In the genomic region with DNA sequence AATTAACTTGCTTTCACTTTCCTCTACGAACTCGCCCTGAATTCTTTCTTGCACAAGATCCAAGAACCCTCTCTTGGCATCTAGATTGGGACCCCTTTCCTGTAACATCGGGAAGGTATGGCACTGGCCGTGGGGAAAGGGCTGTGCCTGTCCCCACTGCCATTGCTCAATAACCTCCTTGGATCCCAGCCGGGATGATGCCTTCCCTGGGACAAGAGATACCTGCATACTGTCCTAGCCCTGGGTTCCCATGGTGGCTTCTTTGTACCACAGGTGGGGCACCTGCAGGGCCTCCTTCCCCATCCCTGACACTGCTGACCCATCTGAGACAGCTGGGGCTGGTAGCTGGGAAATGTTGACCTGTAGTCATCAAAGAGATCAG, we compare ENCODE assay signal across 10 cellular contexts. TPM values are rescaled to one million over a fixed set of nuclear protein-coding genes. Genes with fewer than 3 reads are reported as not detected.
DNase-seq lines count a peak whose midpoint lies in the region; ATAC-seq, FAIRE-seq and TF ChIP-seq lines count a peak whose summit lies in the region.
"Not testable (repeated sequence)": the region's sequence is repeated elsewhere in the genome, so short reads cannot be mapped to it uniquely, and the experiment has no call there.
"Had no signal": no experiment of that assay in that cellular context is flagged by ENCODE, and none has a peak within 500 bp of the region (broad histone marks: within the 10 kb centered on the region; RNA-seq: fewer than 3 reads in every experiment).

No MANE protein-coding gene starts in this region.

- not testable (repeated sequence) for ATAC-seq in PC-3, pancreas
- ATAC-seq in left colon = peak; percentile 24

- not testable (repeated sequence) for TF ChIP-seq CTCF in PC-3 (conservative IDR thresholded peaks at IDR 0.05; ENCODE audit: low read depth, low read length); adrenal gland (IDR thresholded peaks at IDR 0.05); colonic mucosa (IDR thresholded peaks at IDR 0.05); pancreas (IDR thresholded peaks at IDR 0.05); stomach (IDR thresholded peaks at IDR 0.05)

- TF ChIP-seq EP300 in stomach (IDR thresholded peaks at IDR 0.05) = not testable (repeated sequence)

- not testable (repeated sequence) for TF ChIP-seq POLR2A in adrenal gland (IDR thresholded peaks at IDR 0.05); stomach (IDR thresholded peaks at IDR 0.05)

- POLR2A ChIA-PET in PC-3 (lab: Charles Lee; ENCODE audit: unreplicated experiment) = not testable (repeated sequence)

- intact Hi-C loops in PC-3 (cut with micrococcal nuclease); adrenal gland (cut with DNase I); colonic mucosa (cut with DNase I); left colon (cut with DNase I, micrococcal nuclease); pancreas (cut with DNase I); stomach (cut with DNase I; ENCODE audit: low total_unique reads): not testable (repeated sequence)

- H4K20me1 ChIP-seq in PC-3 (ENCODE audit: low read length) = not testable (repeated sequence)

- BruUV-seq in PC-3 (replicated peaks; lab: Mats Ljungman, UMichigan) = not testable (repeated sequence)

- FAIRE-seq in pancreas (lab: Jason Lieb, UNC) = not testable (repeated sequence)

- not testable (repeated sequence) for H3K79me2 ChIP-seq in PC-3 (ENCODE audit: low read length)

- CTCF ChIA-PET in PC-3 (lab: Charles Lee) = not testable (repeated sequence)

- H3K9me3 ChIP-seq in PC-3 (ENCODE audit: low read length); adrenal gland (replicated peaks in 1 of 3); colonic mucosa; pancreas; stomach: not testable (repeated sequence)

- H3K36me3 ChIP-seq in PC-3 (ENCODE audit: low read depth, low read length); adrenal gland (replicated peaks in 1 of 2); colonic mucosa; pancreas; stomach: not testable (repeated sequence)

- H3K4me1 ChIP-seq in PC-3 (ENCODE audit: insufficient read depth, low read length) = peaks cover 13% of the 10 kb centered on the region; the same call in 1 of the 2 replicates
- not testable (repeated sequence) for H3K4me1 ChIP-seq in adrenal gland (replicated peaks in 1 of 2); colonic mucosa
- peaks cover 0 to 21% (median 7%) of the 10 kb centered on the region in 3 donors for H3K4me1 ChIP-seq in pancreas
- H3K4me1 ChIP-seq in stomach = peaks cover 0 to 12% (median 2%) of the 10 kb centered on the region in 4 donors

- peak overlapping the region; percentile 91; the same call in 1 of the 2 replicates for H3K27ac ChIP-seq in PC-3 (ENCODE audit: low read length)
- H3K27ac ChIP-seq in adrenal gland = peak overlapping the region in 3 of 5 donors; percentile 31 to 76 (median 44)
- H3K27ac ChIP-seq in colonic mucosa = peak overlapping the region; percentile 53
- peak overlapping the region; percentile 55 to 84 (median 73) for H3K27ac ChIP-seq in pancreas
- peak overlapping the region; percentile 7 to 72 (median 59) for H3K27ac ChIP-seq in stomach

- not testable (repeated sequence) for H3K4me2 ChIP-seq in PC-3 (ENCODE audit: low read length)

- not testable (repeated sequence) for H3K9ac ChIP-seq in PC-3 (ENCODE audit: low read length)
- H3K9ac ChIP-seq in colonic mucosa (ENCODE audit: low read depth in 2 of 2, low read length in 2 of 2) = peak overlapping the region in 1 of 2 donors; percentile 34

- H2AFZ ChIP-seq in PC-3 (ENCODE audit: low read length) = not testable (repeated sequence)

- 34 to 48% (median 40%) methylated on average over 4 to 5 of the region's 5 CpGs for WGBS in adrenal gland, 4 donors
- 28 to 35% methylated on average over 5 of the region's 5 CpGs for WGBS in pancreas, 2 donors
- 57 to 67% (median 62%) methylated on average over 5 of the region's 5 CpGs for WGBS in stomach, 5 donors

- DNase-seq in PC-3, colonic mucosa, left colon, stomach: not testable (repeated sequence)
- peak in 2 of 7 donors; percentile 44 to 56 for DNase-seq in adrenal gland
- peak in 2 of 6 donors; percentile 35 to 50 for DNase-seq in pancreas

- H3K9me2 ChIP-seq in PC-3 (replicated peaks; ENCODE audit: low read length) = not testable (repeated sequence)

- H3K27me3 ChIP-seq in PC-3 (ENCODE audit: low read length); adrenal gland; colonic mucosa; pancreas; stomach: not testable (repeated sequence)

- H3F3A ChIP-seq in PC-3 (ENCODE audit: low read length, unreplicated experiment) = not testable (repeated sequence)

- not testable (repeated sequence) for H3K4me3 ChIP-seq in PC-3 (ENCODE audit: low read length); adrenal gland; colonic mucosa; pancreas; stomach

RNA-seq across cellular contexts. Expression of a gene that starts 4.9 kb away (rescaled TPM):
- total RNA-seq in PC-3 (2014; rRNA removed) (not detected in 2 replicates), adrenal gland (1 to 10 TPM in 3 of 8 donors, not detected in 5; 3.1 to 9.4 (median 9.0) TPM), colonic mucosa (10 to 100 TPM in 1 of 2 donors, under 1 TPM in 1; 0.56 to 25.0 TPM), left colon (1 to 10 TPM; 1.1 to 2.1 TPM), pancreas (over 10,000 TPM; 17,183 to 55,024 (median 35,269) TPM), stomach (10 to 100 TPM in 1 of 5 donors, 1 to 10 TPM in 1, not detected in 3; 3.6 to 17.2 TPM)
- polyA plus RNA-seq in adrenal gland (1 to 10 TPM in 2 of 3 donors, not detected in 1; 1.6 to 2.3 TPM), pancreas (over 10,000 TPM; 21,682 to 31,636 TPM), stomach (10 to 100 TPM in 2 of 3 donors, 1 to 10 TPM in 1; 7.0 to 62.9 (median 53.2) TPM)
- total RNA-seq: CD4-positive, alpha-beta memory T cell; GM23338; HT-29 had no signal
- polyA plus RNA-seq: CD14-positive monocyte; CD4-positive, alpha-beta memory T cell; GM23338 had no signal

RNA-seq across cellular contexts. Expression of a gene that starts 19.8 kb away (rescaled TPM):
- not detected in 2 replicates for total RNA-seq in PC-3 (2014; rRNA removed)
- 1 to 10 TPM in 2 of 8 donors, under 1 TPM in 1, not detected in 5; 0.84 to 7.0 (median 6.7) TPM for total RNA-seq in adrenal gland
- polyA plus RNA-seq in adrenal gland = under 1 TPM in 2 of 3 donors, not detected in 1; 0.80 to 0.84 TPM
- total RNA-seq in colonic mucosa = 10 to 100 TPM in 1 of 2 donors, under 1 TPM in 1; 0.42 to 16.7 TPM
- 1 to 10 TPM in 1 of 2 donors, under 1 TPM in 1; 0.76 to 2.0 TPM for total RNA-seq in left colon
- total RNA-seq in pancreas = over 10,000 TPM in 4 of 6 donors, 1,000 to 10,000 TPM in 2; 2,923 to 21,242 (median 14,470) TPM
- over 10,000 TPM in 1 of 2 donors, 1,000 to 10,000 TPM in 1; 6,851 to 15,141 TPM for polyA plus RNA-seq in pancreas
- total RNA-seq in stomach = 10 to 100 TPM in 1 of 5 donors, not detected in 4; 84.3 TPM
- polyA plus RNA-seq in stomach = 10 to 100 TPM in 2 of 3 donors, 1 to 10 TPM in 1; 6.1 to 37.8 (median 18.6) TPM
- total RNA-seq: CD4-positive, alpha-beta memory T cell; GM23338 had no signal
- polyA plus RNA-seq: CD14-positive monocyte; CD4-positive, alpha-beta memory T cell; GM23338 had no signal

RNA-seq across cellular contexts. Expression of a gene that starts 55.9 kb away (rescaled TPM):
- total RNA-seq in PC-3 (2014; rRNA removed) (212 and 245 TPM in 2 replicates), adrenal gland (100 to 1,000 TPM; 150 to 240 (median 215) TPM), colonic mucosa (100 to 1,000 TPM; 264 to 345 TPM), left colon (100 to 1,000 TPM; 269 to 323 TPM), pancreas (100 to 1,000 TPM in 2 of 6 donors, 10 to 100 TPM in 4; 43.0 to 128 (median 63.4) TPM), stomach (100 to 1,000 TPM in 2 of 5 donors, 10 to 100 TPM in 3; 72.4 to 425 (median 80.8) TPM)
- polyA plus RNA-seq in adrenal gland (100 to 1,000 TPM in 1 of 3 donors, 10 to 100 TPM in 2; 69.6 to 279 (median 79.1) TPM), pancreas (10 to 100 TPM; 36.6 to 80.5 TPM), stomach (100 to 1,000 TPM in 2 of 3 donors, 10 to 100 TPM in 1; 91.8 to 242 (median 179) TPM)

RNA-seq across cellular contexts. Expression of a gene that starts 59.5 kb away (rescaled TPM):
- total RNA-seq in PC-3 (2014; rRNA removed) = 35.1 and 56.0 TPM in 2 replicates
- 100 to 1,000 TPM; 232 to 558 (median 316) TPM for total RNA-seq in adrenal gland
- 100 to 1,000 TPM in 2 of 3 donors, 10 to 100 TPM in 1; 38.7 to 394 (median 156) TPM for polyA plus RNA-seq in adrenal gland
- total RNA-seq in colonic mucosa = 100 to 1,000 TPM; 148 to 152 TPM
- total RNA-seq in left colon = 100 to 1,000 TPM; 180 to 206 TPM
- 100 to 1,000 TPM in 2 of 6 donors, 10 to 100 TPM in 4; 50.4 to 164 (median 63.9) TPM for total RNA-seq in pancreas
- 100 to 1,000 TPM in 1 of 2 donors, 10 to 100 TPM in 1; 53.9 to 123 TPM for polyA plus RNA-seq in pancreas
- total RNA-seq in stomach = 100 to 1,000 TPM in 4 of 5 donors, 10 to 100 TPM in 1; 88.7 to 504 (median 186) TPM
- 10 to 100 TPM; 21.7 to 98.5 (median 62.1) TPM for polyA plus RNA-seq in stomach
- polyA plus RNA-seq: CD14-positive monocyte; CD4-positive, alpha-beta memory T cell had no signal

Comparison
In these comparisons a context has a peak if more than half of its experiments do, and no peak if none do; other contexts are left out.
1. RNA of a gene that starts 4.9 kb away (total RNA-seq): 17,183 to 55,024 TPM in pancreas; 0.56 to 25.0 TPM in colonic mucosa, 1.1 to 2.1 TPM in left colon, not detected in PC-3, 3.1 to 9.4 TPM in adrenal gland and 3.6 to 17.2 TPM in stomach; every median in the first group is over 100 times any median in the second.
2. RNA of a gene that starts 19.8 kb away (total RNA-seq): 2,923 to 21,242 TPM in pancreas; 0.42 to 16.7 TPM in colonic mucosa, 0.76 to 2.0 TPM in left colon, not detected in PC-3, 0.84 to 7.0 TPM in adrenal gland and 84.3 TPM in stomach; every median in the first group is over 10 times any median in the second.
3. Peak in every context shown above with its lines, with median percentiles within 50 percentile points of each other: H3K27ac ChIP-seq.